Comparison of ENCODE assay signal across 1 cellular context in the genomic region with DNA sequence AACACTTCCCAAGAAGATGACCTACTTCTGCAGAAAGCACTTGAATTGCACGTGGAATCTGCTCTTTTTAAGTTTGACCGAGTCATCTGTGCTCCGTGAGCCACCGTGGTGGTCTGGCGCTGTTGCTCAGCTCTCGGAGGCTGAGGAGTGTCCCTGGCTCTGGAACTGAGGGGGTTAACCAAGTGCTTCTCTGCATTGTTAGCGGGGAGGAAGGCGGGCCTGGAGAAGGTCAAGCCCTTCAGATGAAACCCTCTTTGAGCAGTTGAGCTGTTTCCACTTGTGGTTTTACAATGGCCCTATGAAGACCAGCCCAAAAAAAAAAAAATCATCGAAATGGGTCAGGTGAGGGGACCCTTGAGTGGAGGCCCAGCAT.
TF ChIP-seq lines count a peak whose summit lies in the region.

No MANE protein-coding gene starts in this region.

TF ChIP-seq in WTC11, 78 proteins besides CTCF, POLR2A, EP300 and RAD21 (continued from another document):
- TF ChIP-seq, protein P1, sequence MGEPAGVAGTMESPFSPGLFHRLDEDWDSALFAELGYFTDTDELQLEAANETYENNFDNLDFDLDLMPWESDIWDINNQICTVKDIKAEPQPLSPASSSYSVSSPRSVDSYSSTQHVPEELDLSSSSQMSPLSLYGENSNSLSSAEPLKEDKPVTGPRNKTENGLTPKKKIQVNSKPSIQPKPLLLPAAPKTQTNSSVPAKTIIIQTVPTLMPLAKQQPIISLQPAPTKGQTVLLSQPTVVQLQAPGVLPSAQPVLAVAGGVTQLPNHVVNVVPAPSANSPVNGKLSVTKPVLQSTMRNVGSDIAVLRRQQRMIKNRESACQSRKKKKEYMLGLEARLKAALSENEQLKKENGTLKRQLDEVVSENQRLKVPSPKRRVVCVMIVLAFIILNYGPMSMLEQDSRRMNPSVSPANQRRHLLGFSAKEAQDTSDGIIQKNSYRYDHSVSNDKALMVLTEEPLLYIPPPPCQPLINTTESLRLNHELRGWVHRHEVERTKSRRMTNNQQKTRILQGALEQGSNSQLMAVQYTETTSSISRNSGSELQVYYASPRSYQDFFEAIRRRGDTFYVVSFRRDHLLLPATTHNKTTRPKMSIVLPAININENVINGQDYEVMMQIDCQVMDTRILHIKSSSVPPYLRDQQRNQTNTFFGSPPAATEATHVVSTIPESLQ (CRISPR knock-in tag; IDR thresholded peaks at IDR 0.05) = no peak
- TF ChIP-seq, protein P2, sequence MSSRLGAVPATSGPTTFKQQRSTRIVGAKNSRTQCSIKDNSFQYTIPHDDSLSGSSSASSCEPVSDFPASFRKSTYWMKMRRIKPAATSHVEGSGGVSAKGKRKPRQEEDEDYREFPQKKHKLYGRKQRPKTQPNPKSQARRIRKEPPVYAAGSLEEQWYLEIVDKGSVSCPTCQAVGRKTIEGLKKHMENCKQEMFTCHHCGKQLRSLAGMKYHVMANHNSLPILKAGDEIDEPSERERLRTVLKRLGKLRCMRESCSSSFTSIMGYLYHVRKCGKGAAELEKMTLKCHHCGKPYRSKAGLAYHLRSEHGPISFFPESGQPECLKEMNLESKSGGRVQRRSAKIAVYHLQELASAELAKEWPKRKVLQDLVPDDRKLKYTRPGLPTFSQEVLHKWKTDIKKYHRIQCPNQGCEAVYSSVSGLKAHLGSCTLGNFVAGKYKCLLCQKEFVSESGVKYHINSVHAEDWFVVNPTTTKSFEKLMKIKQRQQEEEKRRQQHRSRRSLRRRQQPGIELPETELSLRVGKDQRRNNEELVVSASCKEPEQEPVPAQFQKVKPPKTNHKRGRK (CRISPR knock-in tag; IDR thresholded peaks at IDR 0.05; ENCODE audit: borderline replicate concordance) = no peak
- TF ChIP-seq, protein P3, sequence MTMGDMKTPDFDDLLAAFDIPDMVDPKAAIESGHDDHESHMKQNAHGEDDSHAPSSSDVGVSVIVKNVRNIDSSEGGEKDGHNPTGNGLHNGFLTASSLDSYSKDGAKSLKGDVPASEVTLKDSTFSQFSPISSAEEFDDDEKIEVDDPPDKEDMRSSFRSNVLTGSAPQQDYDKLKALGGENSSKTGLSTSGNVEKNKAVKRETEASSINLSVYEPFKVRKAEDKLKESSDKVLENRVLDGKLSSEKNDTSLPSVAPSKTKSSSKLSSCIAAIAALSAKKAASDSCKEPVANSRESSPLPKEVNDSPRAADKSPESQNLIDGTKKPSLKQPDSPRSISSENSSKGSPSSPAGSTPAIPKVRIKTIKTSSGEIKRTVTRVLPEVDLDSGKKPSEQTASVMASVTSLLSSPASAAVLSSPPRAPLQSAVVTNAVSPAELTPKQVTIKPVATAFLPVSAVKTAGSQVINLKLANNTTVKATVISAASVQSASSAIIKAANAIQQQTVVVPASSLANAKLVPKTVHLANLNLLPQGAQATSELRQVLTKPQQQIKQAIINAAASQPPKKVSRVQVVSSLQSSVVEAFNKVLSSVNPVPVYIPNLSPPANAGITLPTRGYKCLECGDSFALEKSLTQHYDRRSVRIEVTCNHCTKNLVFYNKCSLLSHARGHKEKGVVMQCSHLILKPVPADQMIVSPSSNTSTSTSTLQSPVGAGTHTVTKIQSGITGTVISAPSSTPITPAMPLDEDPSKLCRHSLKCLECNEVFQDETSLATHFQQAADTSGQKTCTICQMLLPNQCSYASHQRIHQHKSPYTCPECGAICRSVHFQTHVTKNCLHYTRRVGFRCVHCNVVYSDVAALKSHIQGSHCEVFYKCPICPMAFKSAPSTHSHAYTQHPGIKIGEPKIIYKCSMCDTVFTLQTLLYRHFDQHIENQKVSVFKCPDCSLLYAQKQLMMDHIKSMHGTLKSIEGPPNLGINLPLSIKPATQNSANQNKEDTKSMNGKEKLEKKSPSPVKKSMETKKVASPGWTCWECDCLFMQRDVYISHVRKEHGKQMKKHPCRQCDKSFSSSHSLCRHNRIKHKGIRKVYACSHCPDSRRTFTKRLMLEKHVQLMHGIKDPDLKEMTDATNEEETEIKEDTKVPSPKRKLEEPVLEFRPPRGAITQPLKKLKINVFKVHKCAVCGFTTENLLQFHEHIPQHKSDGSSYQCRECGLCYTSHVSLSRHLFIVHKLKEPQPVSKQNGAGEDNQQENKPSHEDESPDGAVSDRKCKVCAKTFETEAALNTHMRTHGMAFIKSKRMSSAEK (CRISPR knock-in tag; IDR thresholded peaks at IDR 0.05; ENCODE audit: borderline replicate concordance) = no peak
- TF ChIP-seq SP1 (CRISPR knock-in tag; conservative IDR thresholded peaks at IDR 0.05) (peak; percentile 60), EMX1 (CRISPR knock-in tag; IDR thresholded peaks at IDR 0.05) (no peak), SOX15 (CRISPR knock-in tag; IDR thresholded peaks at IDR 0.05) (no peak), NR2C2 (CRISPR knock-in tag; IDR thresholded peaks at IDR 0.05) (no peak), JUN (CRISPR knock-in tag; IDR thresholded peaks at IDR 0.05) (no peak), CREB1 (CRISPR knock-in tag; IDR thresholded peaks at IDR 0.05) (0 out of 2 replicates have a peak, but pooled peaks have one; percentile 28), FOXP1 (CRISPR knock-in tag; IDR thresholded peaks at IDR 0.05; ENCODE audit: borderline replicate concordance) (0 out of 2 replicates have a peak, but pooled peaks have one; percentile 30)
- TF ChIP-seq, protein P4, sequence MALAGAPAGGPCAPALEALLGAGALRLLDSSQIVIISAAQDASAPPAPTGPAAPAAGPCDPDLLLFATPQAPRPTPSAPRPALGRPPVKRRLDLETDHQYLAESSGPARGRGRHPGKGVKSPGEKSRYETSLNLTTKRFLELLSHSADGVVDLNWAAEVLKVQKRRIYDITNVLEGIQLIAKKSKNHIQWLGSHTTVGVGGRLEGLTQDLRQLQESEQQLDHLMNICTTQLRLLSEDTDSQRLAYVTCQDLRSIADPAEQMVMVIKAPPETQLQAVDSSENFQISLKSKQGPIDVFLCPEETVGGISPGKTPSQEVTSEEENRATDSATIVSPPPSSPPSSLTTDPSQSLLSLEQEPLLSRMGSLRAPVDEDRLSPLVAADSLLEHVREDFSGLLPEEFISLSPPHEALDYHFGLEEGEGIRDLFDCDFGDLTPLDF (CRISPR knock-in tag; IDR thresholded peaks at IDR 0.05) = no peak
- TF ChIP-seq, protein P5, sequence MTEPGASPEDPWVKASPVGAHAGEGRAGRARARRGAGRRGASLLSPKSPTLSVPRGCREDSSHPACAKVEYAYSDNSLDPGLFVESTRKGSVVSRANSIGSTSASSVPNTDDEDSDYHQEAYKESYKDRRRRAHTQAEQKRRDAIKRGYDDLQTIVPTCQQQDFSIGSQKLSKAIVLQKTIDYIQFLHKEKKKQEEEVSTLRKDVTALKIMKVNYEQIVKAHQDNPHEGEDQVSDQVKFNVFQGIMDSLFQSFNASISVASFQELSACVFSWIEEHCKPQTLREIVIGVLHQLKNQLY (CRISPR knock-in tag; IDR thresholded peaks at IDR 0.05) = no peak
- TF ChIP-seq, protein P6, sequence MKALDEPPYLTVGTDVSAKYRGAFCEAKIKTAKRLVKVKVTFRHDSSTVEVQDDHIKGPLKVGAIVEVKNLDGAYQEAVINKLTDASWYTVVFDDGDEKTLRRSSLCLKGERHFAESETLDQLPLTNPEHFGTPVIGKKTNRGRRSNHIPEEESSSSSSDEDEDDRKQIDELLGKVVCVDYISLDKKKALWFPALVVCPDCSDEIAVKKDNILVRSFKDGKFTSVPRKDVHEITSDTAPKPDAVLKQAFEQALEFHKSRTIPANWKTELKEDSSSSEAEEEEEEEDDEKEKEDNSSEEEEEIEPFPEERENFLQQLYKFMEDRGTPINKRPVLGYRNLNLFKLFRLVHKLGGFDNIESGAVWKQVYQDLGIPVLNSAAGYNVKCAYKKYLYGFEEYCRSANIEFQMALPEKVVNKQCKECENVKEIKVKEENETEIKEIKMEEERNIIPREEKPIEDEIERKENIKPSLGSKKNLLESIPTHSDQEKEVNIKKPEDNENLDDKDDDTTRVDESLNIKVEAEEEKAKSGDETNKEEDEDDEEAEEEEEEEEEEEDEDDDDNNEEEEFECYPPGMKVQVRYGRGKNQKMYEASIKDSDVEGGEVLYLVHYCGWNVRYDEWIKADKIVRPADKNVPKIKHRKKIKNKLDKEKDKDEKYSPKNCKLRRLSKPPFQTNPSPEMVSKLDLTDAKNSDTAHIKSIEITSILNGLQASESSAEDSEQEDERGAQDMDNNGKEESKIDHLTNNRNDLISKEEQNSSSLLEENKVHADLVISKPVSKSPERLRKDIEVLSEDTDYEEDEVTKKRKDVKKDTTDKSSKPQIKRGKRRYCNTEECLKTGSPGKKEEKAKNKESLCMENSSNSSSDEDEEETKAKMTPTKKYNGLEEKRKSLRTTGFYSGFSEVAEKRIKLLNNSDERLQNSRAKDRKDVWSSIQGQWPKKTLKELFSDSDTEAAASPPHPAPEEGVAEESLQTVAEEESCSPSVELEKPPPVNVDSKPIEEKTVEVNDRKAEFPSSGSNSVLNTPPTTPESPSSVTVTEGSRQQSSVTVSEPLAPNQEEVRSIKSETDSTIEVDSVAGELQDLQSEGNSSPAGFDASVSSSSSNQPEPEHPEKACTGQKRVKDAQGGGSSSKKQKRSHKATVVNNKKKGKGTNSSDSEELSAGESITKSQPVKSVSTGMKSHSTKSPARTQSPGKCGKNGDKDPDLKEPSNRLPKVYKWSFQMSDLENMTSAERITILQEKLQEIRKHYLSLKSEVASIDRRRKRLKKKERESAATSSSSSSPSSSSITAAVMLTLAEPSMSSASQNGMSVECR (CRISPR knock-in tag; IDR thresholded peaks at IDR 0.05; ENCODE audit: borderline replicate concordance) = no peak
- TF ChIP-seq, protein P7, sequence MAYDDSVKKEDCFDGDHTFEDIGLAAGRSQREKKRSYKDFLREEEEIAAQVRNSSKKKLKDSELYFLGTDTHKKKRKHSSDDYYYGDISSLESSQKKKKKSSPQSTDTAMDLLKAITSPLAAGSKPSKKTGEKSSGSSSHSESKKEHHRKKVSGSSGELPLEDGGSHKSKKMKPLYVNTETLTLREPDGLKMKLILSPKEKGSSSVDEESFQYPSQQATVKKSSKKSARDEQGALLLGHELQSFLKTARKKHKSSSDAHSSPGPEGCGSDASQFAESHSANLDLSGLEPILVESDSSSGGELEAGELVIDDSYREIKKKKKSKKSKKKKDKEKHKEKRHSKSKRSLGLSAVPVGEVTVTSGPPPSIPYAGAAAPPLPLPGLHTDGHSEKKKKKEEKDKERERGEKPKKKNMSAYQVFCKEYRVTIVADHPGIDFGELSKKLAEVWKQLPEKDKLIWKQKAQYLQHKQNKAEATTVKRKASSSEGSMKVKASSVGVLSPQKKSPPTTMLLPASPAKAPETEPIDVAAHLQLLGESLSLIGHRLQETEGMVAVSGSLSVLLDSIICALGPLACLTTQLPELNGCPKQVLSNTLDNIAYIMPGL (CRISPR knock-in tag; IDR thresholded peaks at IDR 0.05) = no peak
- TF ChIP-seq, protein P8, sequence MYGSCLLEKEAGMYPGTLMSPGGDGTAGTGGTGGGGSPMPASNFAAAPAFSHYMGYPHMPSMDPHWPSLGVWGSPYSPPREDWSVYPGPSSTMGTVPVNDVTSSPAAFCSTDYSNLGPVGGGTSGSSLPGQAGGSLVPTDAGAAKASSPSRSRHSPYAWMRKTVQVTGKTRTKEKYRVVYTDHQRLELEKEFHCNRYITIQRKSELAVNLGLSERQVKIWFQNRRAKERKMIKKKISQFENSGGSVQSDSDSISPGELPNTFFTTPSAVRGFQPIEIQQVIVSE (CRISPR knock-in tag; IDR thresholded peaks at IDR 0.05; ENCODE audit: borderline replicate concordance) = no peak
- TF ChIP-seq, protein P9, sequence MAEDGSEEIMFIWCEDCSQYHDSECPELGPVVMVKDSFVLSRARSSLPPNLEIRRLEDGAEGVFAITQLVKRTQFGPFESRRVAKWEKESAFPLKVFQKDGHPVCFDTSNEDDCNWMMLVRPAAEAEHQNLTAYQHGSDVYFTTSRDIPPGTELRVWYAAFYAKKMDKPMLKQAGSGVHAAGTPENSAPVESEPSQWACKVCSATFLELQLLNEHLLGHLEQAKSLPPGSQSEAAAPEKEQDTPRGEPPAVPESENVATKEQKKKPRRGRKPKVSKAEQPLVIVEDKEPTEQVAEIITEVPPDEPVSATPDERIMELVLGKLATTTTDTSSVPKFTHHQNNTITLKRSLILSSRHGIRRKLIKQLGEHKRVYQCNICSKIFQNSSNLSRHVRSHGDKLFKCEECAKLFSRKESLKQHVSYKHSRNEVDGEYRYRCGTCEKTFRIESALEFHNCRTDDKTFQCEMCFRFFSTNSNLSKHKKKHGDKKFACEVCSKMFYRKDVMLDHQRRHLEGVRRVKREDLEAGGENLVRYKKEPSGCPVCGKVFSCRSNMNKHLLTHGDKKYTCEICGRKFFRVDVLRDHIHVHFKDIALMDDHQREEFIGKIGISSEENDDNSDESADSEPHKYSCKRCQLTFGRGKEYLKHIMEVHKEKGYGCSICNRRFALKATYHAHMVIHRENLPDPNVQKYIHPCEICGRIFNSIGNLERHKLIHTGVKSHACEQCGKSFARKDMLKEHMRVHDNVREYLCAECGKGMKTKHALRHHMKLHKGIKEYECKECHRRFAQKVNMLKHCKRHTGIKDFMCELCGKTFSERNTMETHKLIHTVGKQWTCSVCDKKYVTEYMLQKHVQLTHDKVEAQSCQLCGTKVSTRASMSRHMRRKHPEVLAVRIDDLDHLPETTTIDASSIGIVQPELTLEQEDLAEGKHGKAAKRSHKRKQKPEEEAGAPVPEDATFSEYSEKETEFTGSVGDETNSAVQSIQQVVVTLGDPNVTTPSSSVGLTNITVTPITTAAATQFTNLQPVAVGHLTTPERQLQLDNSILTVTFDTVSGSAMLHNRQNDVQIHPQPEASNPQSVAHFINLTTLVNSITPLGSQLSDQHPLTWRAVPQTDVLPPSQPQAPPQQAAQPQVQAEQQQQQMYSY (CRISPR knock-in tag; IDR thresholded peaks at IDR 0.05) = no peak
- TF ChIP-seq, protein P10, sequence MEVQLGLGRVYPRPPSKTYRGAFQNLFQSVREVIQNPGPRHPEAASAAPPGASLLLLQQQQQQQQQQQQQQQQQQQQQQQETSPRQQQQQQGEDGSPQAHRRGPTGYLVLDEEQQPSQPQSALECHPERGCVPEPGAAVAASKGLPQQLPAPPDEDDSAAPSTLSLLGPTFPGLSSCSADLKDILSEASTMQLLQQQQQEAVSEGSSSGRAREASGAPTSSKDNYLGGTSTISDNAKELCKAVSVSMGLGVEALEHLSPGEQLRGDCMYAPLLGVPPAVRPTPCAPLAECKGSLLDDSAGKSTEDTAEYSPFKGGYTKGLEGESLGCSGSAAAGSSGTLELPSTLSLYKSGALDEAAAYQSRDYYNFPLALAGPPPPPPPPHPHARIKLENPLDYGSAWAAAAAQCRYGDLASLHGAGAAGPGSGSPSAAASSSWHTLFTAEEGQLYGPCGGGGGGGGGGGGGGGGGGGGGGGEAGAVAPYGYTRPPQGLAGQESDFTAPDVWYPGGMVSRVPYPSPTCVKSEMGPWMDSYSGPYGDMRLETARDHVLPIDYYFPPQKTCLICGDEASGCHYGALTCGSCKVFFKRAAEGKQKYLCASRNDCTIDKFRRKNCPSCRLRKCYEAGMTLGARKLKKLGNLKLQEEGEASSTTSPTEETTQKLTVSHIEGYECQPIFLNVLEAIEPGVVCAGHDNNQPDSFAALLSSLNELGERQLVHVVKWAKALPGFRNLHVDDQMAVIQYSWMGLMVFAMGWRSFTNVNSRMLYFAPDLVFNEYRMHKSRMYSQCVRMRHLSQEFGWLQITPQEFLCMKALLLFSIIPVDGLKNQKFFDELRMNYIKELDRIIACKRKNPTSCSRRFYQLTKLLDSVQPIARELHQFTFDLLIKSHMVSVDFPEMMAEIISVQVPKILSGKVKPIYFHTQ (CRISPR knock-in tag; IDR thresholded peaks at IDR 0.05) = no peak
